Comparison of ENCODE assay signal across 1 cellular context in genomic region chr10:68876246-68876918, GRCh38.
TF ChIP-seq lines count a peak whose summit lies in the region.

No MANE protein-coding gene starts in this region.

TF ChIP-seq in HepG2, 621 proteins besides CTCF, POLR2A, EP300 and RAD21 (continued from another document and continues in another):
- TF ChIP-seq HIC2 (CRISPR knock-in tag; IDR thresholded peaks at IDR 0.05; ENCODE audit: low read depth) = no peak
- TF ChIP-seq ESRRA (CRISPR knock-in tag; IDR thresholded peaks at IDR 0.05; ENCODE audit: low read depth) = peak; percentile 65; the same call in 1 of the 2 replicates
- no peak for TF ChIP-seq ZNF446 (CRISPR knock-in tag; IDR thresholded peaks at IDR 0.05)
- peak; percentile 84; the same call in 1 of the 2 replicates for TF ChIP-seq CHD4 (IDR thresholded peaks at IDR 0.05; ENCODE audit: borderline replicate concordance, low read length)
- no peak for TF ChIP-seq DNMT1 (CRISPR knock-in tag; IDR thresholded peaks at IDR 0.05)
- TF ChIP-seq, protein P1, sequence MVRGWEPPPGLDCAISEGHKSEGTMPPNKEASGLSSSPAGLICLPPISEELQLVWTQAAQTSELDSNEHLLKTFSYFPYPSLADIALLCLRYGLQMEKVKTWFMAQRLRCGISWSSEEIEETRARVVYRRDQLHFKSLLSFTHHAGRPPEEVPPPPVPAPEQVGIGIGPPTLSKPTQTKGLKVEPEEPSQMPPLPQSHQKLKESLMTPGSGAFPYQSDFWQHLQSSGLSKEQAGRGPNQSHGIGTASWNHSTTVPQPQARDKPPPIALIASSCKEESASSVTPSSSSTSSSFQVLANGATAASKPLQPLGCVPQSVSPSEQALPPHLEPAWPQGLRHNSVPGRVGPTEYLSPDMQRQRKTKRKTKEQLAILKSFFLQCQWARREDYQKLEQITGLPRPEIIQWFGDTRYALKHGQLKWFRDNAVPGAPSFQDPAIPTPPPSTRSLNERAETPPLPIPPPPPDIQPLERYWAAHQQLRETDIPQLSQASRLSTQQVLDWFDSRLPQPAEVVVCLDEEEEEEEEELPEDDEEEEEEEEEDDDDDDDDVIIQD (CRISPR knock-in tag; IDR thresholded peaks at IDR 0.05; ENCODE audit: low read depth) = peak; percentile 84
- TF ChIP-seq HOXA5 (CRISPR knock-in tag; IDR thresholded peaks at IDR 0.05) = no peak
- peak; percentile 98 for TF ChIP-seq NCOR1 (IDR thresholded peaks at IDR 0.05; ENCODE audit: borderline replicate concordance, low read length)
- TF ChIP-seq ZBTB1 (CRISPR knock-in tag; IDR thresholded peaks at IDR 0.05; ENCODE audit: borderline replicate concordance) = no peak
- no peak for TF ChIP-seq TRIM22 (IDR thresholded peaks at IDR 0.05)
- TF ChIP-seq ISX (CRISPR knock-in tag; conservative IDR thresholded peaks at IDR 0.05) = no peak
- no peak for TF ChIP-seq SRSF9 (IDR thresholded peaks at IDR 0.05; ENCODE audit: borderline replicate concordance, insufficient read depth, low read depth, low read length, poor library complexity, severe bottlenecking)
- TF ChIP-seq, protein P2, sequence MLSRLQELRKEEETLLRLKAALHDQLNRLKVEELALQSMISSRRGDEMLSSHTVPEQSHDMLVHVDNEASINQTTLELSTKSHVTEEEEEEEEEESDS (CRISPR knock-in tag; IDR thresholded peaks at IDR 0.05; ENCODE audit: borderline replicate concordance) = no peak
- TF ChIP-seq CREBL2 (CRISPR knock-in tag; IDR thresholded peaks at IDR 0.05; ENCODE audit: borderline replicate concordance) = no peak
- TF ChIP-seq, protein P3, sequence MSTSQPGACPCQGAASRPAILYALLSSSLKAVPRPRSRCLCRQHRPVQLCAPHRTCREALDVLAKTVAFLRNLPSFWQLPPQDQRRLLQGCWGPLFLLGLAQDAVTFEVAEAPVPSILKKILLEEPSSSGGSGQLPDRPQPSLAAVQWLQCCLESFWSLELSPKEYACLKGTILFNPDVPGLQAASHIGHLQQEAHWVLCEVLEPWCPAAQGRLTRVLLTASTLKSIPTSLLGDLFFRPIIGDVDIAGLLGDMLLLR (CRISPR knock-in tag; IDR thresholded peaks at IDR 0.05) = no peak
- TF ChIP-seq ZNF292 (CRISPR knock-in tag; IDR thresholded peaks at IDR 0.05; ENCODE audit: borderline replicate concordance, low read depth) = peak; percentile 53; the same call in 1 of the 2 replicates
- TF ChIP-seq SRY (CRISPR knock-in tag; IDR thresholded peaks at IDR 0.05) = no peak
- TF ChIP-seq HNRNPLL (IDR thresholded peaks at IDR 0.05; ENCODE audit: low read depth, low read length, poor library complexity, severe bottlenecking) = no peak
- TF ChIP-seq ZNF382 (CRISPR knock-in tag; IDR thresholded peaks at IDR 0.05; ENCODE audit: borderline replicate concordance) = no peak
- TF ChIP-seq, protein P4, sequence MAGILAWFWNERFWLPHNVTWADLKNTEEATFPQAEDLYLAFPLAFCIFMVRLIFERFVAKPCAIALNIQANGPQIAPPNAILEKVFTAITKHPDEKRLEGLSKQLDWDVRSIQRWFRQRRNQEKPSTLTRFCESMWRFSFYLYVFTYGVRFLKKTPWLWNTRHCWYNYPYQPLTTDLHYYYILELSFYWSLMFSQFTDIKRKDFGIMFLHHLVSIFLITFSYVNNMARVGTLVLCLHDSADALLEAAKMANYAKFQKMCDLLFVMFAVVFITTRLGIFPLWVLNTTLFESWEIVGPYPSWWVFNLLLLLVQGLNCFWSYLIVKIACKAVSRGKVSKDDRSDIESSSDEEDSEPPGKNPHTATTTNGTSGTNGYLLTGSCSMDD (CRISPR knock-in tag; IDR thresholded peaks at IDR 0.05) = no peak
- no peak for TF ChIP-seq ZC3H13 (CRISPR knock-in tag; IDR thresholded peaks at IDR 0.05)
- TF ChIP-seq, protein P5, sequence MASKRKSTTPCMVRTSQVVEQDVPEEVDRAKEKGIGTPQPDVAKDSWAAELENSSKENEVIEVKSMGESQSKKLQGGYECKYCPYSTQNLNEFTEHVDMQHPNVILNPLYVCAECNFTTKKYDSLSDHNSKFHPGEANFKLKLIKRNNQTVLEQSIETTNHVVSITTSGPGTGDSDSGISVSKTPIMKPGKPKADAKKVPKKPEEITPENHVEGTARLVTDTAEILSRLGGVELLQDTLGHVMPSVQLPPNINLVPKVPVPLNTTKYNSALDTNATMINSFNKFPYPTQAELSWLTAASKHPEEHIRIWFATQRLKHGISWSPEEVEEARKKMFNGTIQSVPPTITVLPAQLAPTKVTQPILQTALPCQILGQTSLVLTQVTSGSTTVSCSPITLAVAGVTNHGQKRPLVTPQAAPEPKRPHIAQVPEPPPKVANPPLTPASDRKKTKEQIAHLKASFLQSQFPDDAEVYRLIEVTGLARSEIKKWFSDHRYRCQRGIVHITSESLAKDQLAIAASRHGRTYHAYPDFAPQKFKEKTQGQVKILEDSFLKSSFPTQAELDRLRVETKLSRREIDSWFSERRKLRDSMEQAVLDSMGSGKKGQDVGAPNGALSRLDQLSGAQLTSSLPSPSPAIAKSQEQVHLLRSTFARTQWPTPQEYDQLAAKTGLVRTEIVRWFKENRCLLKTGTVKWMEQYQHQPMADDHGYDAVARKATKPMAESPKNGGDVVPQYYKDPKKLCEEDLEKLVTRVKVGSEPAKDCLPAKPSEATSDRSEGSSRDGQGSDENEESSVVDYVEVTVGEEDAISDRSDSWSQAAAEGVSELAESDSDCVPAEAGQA (IDR thresholded peaks at IDR 0.05; ENCODE audit: low read depth) = 0 out of 2 replicates have a peak, but pooled peaks have one; percentile 37
- TF ChIP-seq, protein P5 (CRISPR knock-in tag; IDR thresholded peaks at IDR 0.05; ENCODE audit: borderline replicate concordance) = no peak; the same call in 1 of the 2 replicates
- peak; percentile 94 for TF ChIP-seq TFAP4 (IDR thresholded peaks at IDR 0.05; ENCODE audit: borderline replicate concordance, low read depth)
- no peak for TF ChIP-seq SRSF4 (IDR thresholded peaks at IDR 0.05; ENCODE audit: low read depth, low read length, poor library complexity, severe bottlenecking)
- TF ChIP-seq ZBTB20 (CRISPR knock-in tag; IDR thresholded peaks at IDR 0.05; ENCODE audit: borderline replicate concordance, low read depth) = peak; percentile 36; the same call in 1 of the 2 replicates
- peak; percentile 95; the same call in 1 of the 2 replicates for TF ChIP-seq AHDC1 (CRISPR knock-in tag; IDR thresholded peaks at IDR 0.05; ENCODE audit: borderline replicate concordance)
- no peak for TF ChIP-seq IKZF1 (IDR thresholded peaks at IDR 0.05)
- TF ChIP-seq TCF12 (IDR thresholded peaks at IDR 0.05) = no peak
- TF ChIP-seq TCF12 (CRISPR knock-in tag; IDR thresholded peaks at IDR 0.05) = no peak
- TF ChIP-seq SP4 (CRISPR knock-in tag; IDR thresholded peaks at IDR 0.05) = peak; percentile 26; the same call in 1 of the 2 replicates
- TF ChIP-seq, protein P6, sequence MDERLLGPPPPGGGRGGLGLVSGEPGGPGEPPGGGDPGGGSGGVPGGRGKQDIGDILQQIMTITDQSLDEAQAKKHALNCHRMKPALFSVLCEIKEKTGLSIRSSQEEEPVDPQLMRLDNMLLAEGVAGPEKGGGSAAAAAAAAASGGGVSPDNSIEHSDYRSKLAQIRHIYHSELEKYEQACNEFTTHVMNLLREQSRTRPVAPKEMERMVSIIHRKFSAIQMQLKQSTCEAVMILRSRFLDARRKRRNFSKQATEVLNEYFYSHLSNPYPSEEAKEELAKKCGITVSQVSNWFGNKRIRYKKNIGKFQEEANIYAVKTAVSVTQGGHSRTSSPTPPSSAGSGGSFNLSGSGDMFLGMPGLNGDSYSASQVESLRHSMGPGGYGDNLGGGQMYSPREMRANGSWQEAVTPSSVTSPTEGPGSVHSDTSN (CRISPR knock-in tag; IDR thresholded peaks at IDR 0.05) = 0 out of 2 replicates have a peak, but pooled peaks have one; percentile 19
- TF ChIP-seq PATZ1 (CRISPR knock-in tag; IDR thresholded peaks at IDR 0.05) = no peak
